ENCODE assay signal across 14 cellular contexts in the genomic region with DNA sequence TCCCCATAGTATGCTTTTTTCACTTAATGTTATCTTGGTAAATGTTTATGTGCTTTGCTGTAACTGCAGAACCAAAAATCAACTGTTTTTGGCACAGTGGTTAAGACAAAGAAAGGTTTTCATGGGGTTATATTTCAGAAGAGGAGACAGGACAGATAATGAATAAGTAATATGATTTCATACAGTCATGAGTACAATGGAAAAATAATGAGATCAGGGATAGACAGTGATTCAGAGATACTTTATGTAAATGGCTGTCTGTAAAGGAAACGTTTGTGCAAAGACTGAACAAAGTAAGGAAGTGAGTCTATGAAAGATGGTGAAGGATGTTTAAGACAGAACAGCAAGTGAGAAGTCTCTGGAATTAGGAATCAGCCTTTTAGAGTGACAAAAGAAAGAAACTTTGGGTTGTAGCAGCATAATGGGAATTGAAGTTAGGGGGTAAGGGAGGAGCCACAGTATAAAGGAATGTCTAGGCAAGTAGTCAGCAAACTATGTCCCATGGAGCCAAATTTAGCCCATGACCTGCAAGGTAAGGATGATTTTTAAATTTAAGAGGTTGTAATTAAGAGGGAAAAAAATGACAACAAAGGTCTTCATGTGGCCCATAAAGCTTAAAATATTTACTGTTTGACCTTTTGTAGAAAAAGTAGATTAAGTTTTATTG. TPM values are rescaled to one million over a fixed set of nuclear protein-coding genes. Genes with fewer than 3 reads are reported as not detected.
DNase-seq lines count a peak whose midpoint lies in the region; ATAC-seq and TF ChIP-seq lines count a peak whose summit lies in the region.
"Had no signal": no experiment of that assay in that cellular context is flagged by ENCODE, and none has a peak within 500 bp of the region (broad histone marks: within the 10 kb centered on the region; RNA-seq: fewer than 3 reads in every experiment).

No MANE protein-coding gene starts in this region.

- ATAC-seq in activated T-cell treated with anti-CD3 and anti-CD28 coated beads, Interleukin-2, amount 50 U/mL, for 4 hours: peak; percentile 53 to 61
- peak; percentile 90 for ATAC-seq in stimulated activated naive CD8-positive, alpha-beta T cell treated with anti-CD3 and anti-CD28 coated beads, Interleukin-15, Interleukin-2, amounts not matched to agents 100 U/mL and 50 U/mL, for 24 hours
- ATAC-seq in stimulated activated naive B cell treated with anti-CD40 and anti-IgM and Interleukin-4, amounts not matched to agents 10 μg/mL and 1 μg/mL and 100 μg/mL, for 72 hours (replicated peaks): no peak

- H3K27ac Mint-ChIP-seq in activated T-helper 1 cell treated with anti-CD3 and anti-CD28 coated beads, Interleukin-12 subunit alpha, Interleukin-12 subunit beta, Interleukin-2, Interleukin-4 antibody, amounts not matched to agents 30 ng/mL and 10 ng/mL and 1 ng/mL, durations not matched to agents 14 hours and 24 hours and 36 hours: peak overlapping the region; percentile 73
- H3K27ac Mint-ChIP-seq in stimulated activated naive B cell treated with anti-CD40 and anti-IgM and Interleukin-4, amounts not matched to agents 10 μg/mL and 1 μg/mL and 100 μg/mL, for 72 hours: no peak overlapping the region
- H3K27ac Mint-ChIP-seq: mesothelial cell of epicardium had no signal

- no peaks in the 10 kb centered on the region for H3K9me3 Mint-ChIP-seq in activated T-cell treated with anti-CD3 and anti-CD28 coated beads, Interleukin-2, amount 50 U/mL, for 4 hours
- no peaks in the 10 kb centered on the region for H3K9me3 Mint-ChIP-seq in activated T-helper 1 cell treated with anti-CD3 and anti-CD28 coated beads, Interleukin-12 subunit alpha, Interleukin-12 subunit beta, Interleukin-2, Interleukin-4 antibody, amounts not matched to agents 30 ng/mL and 10 ng/mL and 1 ng/mL, durations not matched to agents 14 hours and 24 hours and 36 hours
- no peaks in the 10 kb centered on the region for H3K9me3 Mint-ChIP-seq in stimulated activated naive B cell treated with anti-CD40 and anti-IgM and Interleukin-4, amounts not matched to agents 10 μg/mL and 1 μg/mL and 100 μg/mL, for 72 hours

- H3K4me3 Mint-ChIP-seq in activated T-cell treated with anti-CD3 and anti-CD28 coated beads, Interleukin-2, amount 50 U/mL, for 4 hours: no peak overlapping the region
- H3K4me3 Mint-ChIP-seq in activated T-helper 1 cell treated with anti-CD3 and anti-CD28 coated beads, Interleukin-12 subunit alpha, Interleukin-12 subunit beta, Interleukin-2, Interleukin-4 antibody, amounts not matched to agents 30 ng/mL and 10 ng/mL and 1 ng/mL, durations not matched to agents 14 hours and 24 hours and 36 hours: no peak overlapping the region
- no peak overlapping the region for H3K4me3 Mint-ChIP-seq in stimulated activated naive B cell treated with anti-CD40 and anti-IgM and Interleukin-4, amounts not matched to agents 10 μg/mL and 1 μg/mL and 100 μg/mL, for 72 hours
- H3K4me3 Mint-ChIP-seq: mesothelial cell of epicardium had no signal

- no peak for DNase-seq in activated T-cell treated with anti-CD3 and anti-CD28 coated beads, Interleukin-2, amount 50 U/mL, for 4 hours
- no peak for DNase-seq in activated T-cell treated with anti-CD3 and anti-CD28 coated beads, Interleukin-2, amount 50 U/mL, for 1 hour
- DNase-seq in activated T-helper 1 cell treated with anti-CD3 and anti-CD28 coated beads, Interleukin-12 subunit alpha, Interleukin-12 subunit beta, Interleukin-2, Interleukin-4 antibody, amounts not matched to agents 30 ng/mL and 10 ng/mL and 1 ng/mL, durations not matched to agents 14 hours and 24 hours and 36 hours (ENCODE audit: low spot score): no peak
- peak; percentile 49 for DNase-seq in fibroblast of the aortic adventitia (ENCODE audit: low read depth)
- no peak for DNase-seq in stimulated activated naive CD8-positive, alpha-beta T cell treated with anti-CD3 and anti-CD28 coated beads, Interleukin-15, Interleukin-2, amounts not matched to agents 100 U/mL and 50 U/mL, for 24 hours
- DNase-seq in NCI-H1694 treated with DMSO at 0.1 percent for 48 hours (lab: John Stamatoyannopoulos, UW): no peak
- no peak for DNase-seq in stimulated activated naive B cell treated with anti-CD40 and anti-IgM and Interleukin-4, amounts not matched to agents 10 μg/mL and 1 μg/mL and 100 μg/mL, for 72 hours
- no peak for DNase-seq in NCI-H2196 (lab: John Stamatoyannopoulos, UW; ENCODE audit: unreplicated experiment)
- DNase-seq: activated effector memory CD4-positive, alpha-beta T cell treated with anti-CD3 and anti-CD28 coated beads, Interleukin-2, amount 50 U/mL, for 16 hours; dorsolateral prefrontal cortex; hypothalamus; NCI-H2171 treated with DMSO at 0.1 percent for 48 hours; thyroid gland had no signal

- no peak overlapping the region for H3K4me3 ChIP-seq in fibroblast of the aortic adventitia (ENCODE audit: low read depth, low read length)
- H3K4me3 ChIP-seq: dorsolateral prefrontal cortex, thyroid gland had no signal

- peaks cover 15% of the 10 kb centered on the region for H3K4me1 Mint-ChIP-seq in activated T-cell treated with anti-CD3 and anti-CD28 coated beads, Interleukin-2, amount 50 U/mL, for 4 hours (ENCODE audit: low read depth)
- peaks cover 15% of the 10 kb centered on the region for H3K4me1 Mint-ChIP-seq in activated T-helper 1 cell treated with anti-CD3 and anti-CD28 coated beads, Interleukin-12 subunit alpha, Interleukin-12 subunit beta, Interleukin-2, Interleukin-4 antibody, amounts not matched to agents 30 ng/mL and 10 ng/mL and 1 ng/mL, durations not matched to agents 14 hours and 24 hours and 36 hours (ENCODE audit: low read depth)
- peaks cover 0 to 5% of the 10 kb centered on the region in 2 donors for H3K4me1 Mint-ChIP-seq in stimulated activated naive B cell treated with anti-CD40 and anti-IgM and Interleukin-4, amounts not matched to agents 10 μg/mL and 1 μg/mL and 100 μg/mL, for 72 hours
- H3K4me1 Mint-ChIP-seq: mesothelial cell of epicardium had no signal

- H3K36me3 Mint-ChIP-seq in activated T-cell treated with anti-CD3 and anti-CD28 coated beads, Interleukin-2, amount 50 U/mL, for 4 hours (ENCODE audit: insufficient read depth): peaks cover 35% of the 10 kb centered on the region
- H3K36me3 Mint-ChIP-seq in activated T-helper 1 cell treated with anti-CD3 and anti-CD28 coated beads, Interleukin-12 subunit alpha, Interleukin-12 subunit beta, Interleukin-2, Interleukin-4 antibody, amounts not matched to agents 30 ng/mL and 10 ng/mL and 1 ng/mL, durations not matched to agents 14 hours and 24 hours and 36 hours (ENCODE audit: low read depth): peaks cover 38% of the 10 kb centered on the region
- peaks cover 15 to 24% of the 10 kb centered on the region in 2 donors for H3K36me3 Mint-ChIP-seq in stimulated activated naive B cell treated with anti-CD40 and anti-IgM and Interleukin-4, amounts not matched to agents 10 μg/mL and 1 μg/mL and 100 μg/mL, for 72 hours

- H3K27me3 Mint-ChIP-seq in activated T-cell treated with anti-CD3 and anti-CD28 coated beads, Interleukin-2, amount 50 U/mL, for 4 hours (ENCODE audit: low read depth): no peaks in the 10 kb centered on the region
- no peaks in the 10 kb centered on the region for H3K27me3 Mint-ChIP-seq in activated T-helper 1 cell treated with anti-CD3 and anti-CD28 coated beads, Interleukin-12 subunit alpha, Interleukin-12 subunit beta, Interleukin-2, Interleukin-4 antibody, amounts not matched to agents 30 ng/mL and 10 ng/mL and 1 ng/mL, durations not matched to agents 14 hours and 24 hours and 36 hours (ENCODE audit: insufficient read depth)
- no peaks in the 10 kb centered on the region for H3K27me3 Mint-ChIP-seq in stimulated activated naive B cell treated with anti-CD40 and anti-IgM and Interleukin-4, amounts not matched to agents 10 μg/mL and 1 μg/mL and 100 μg/mL, for 72 hours

- no peak for TF ChIP-seq CTCF in fibroblast of the aortic adventitia (IDR thresholded peaks at IDR 0.05; ENCODE audit: insufficient read depth, low read length)

- intact Hi-C loops in activated T-helper 1 cell treated with anti-CD3 and anti-CD28 coated beads, Interleukin-12 subunit alpha, Interleukin-12 subunit beta, Interleukin-2, Interleukin-4 antibody, amounts not matched to agents 30 ng/mL and 10 ng/mL and 1 ng/mL, durations not matched to agents 14 hours and 24 hours and 36 hours (cut with micrococcal nuclease): no loop called here

RNA-seq across cellular contexts. Expression of a gene that starts 55.0 kb away (rescaled TPM):
- total RNA-seq in activated T-cell treated with anti-CD3 and anti-CD28 coated beads, Interleukin-2, amount 50 U/mL, for 4 hours: 100 to 1,000 TPM; 145 to 166 (median 152) TPM
- 133 and 142 TPM in 2 replicates for total RNA-seq in activated T-helper 1 cell treated with anti-CD3 and anti-CD28 coated beads, Interleukin-12 subunit alpha, Interleukin-12 subunit beta, Interleukin-2, Interleukin-4 antibody, amounts not matched to agents 30 ng/mL and 10 ng/mL and 1 ng/mL, durations not matched to agents 14 hours and 24 hours and 36 hours
- total RNA-seq in fibroblast of the aortic adventitia (ENCODE audit: low replicate concordance): 253 and 1,825 TPM in 2 replicates

Comparison
In these comparisons a context has a peak if more than half of its experiments do, and no peak if none do; other contexts are left out.
1. ATAC-seq: peak in activated T-cell treated with anti-CD3 and anti-CD28 coated beads, Interleukin-2, amount 50 U/mL, for 4 hours (2 of 2) and stimulated activated naive CD8-positive, alpha-beta T cell treated with anti-CD3 and anti-CD28 coated beads, Interleukin-15, Interleukin-2, amounts not matched to agents 100 U/mL and 50 U/mL, for 24 hours (single experiment); none in stimulated activated naive B cell treated with anti-CD40 and anti-IgM and Interleukin-4, amounts not matched to agents 10 μg/mL and 1 μg/mL and 100 μg/mL, for 72 hours (0 of 2).